In genomic region chr6:150627601-150628012, GRCh38 we compare ENCODE assay signal across 1 cellular context.
A peak's percentile ranks its signal among the peaks of the same experiment; 100 is the strongest.
TF ChIP-seq lines count a peak whose summit lies in the region.

No MANE protein-coding gene starts in this region.

TF ChIP-seq in HEK293, 187 proteins besides CTCF, POLR2A, EP300 and RAD21 (continued from another document):
- TF ChIP-seq TSHZ1 (tag by site-specific recombination; IDR thresholded peaks at IDR 0.05; ENCODE audit: borderline replicate concordance): no peak
- TF ChIP-seq ZNF600 (tag by site-specific recombination; IDR thresholded peaks at IDR 0.05): no peak
- no peak for TF ChIP-seq ZNF266 (tag by site-specific recombination; IDR thresholded peaks at IDR 0.05; ENCODE audit: low read depth)
- no peak for TF ChIP-seq ZNF157 (tag by site-specific recombination; IDR thresholded peaks at IDR 0.05)
- TF ChIP-seq YY1 (tag by site-specific recombination; IDR thresholded peaks at IDR 0.05): no peak
- TF ChIP-seq ZBTB44 (tag by site-specific recombination; IDR thresholded peaks at IDR 0.05): peak; percentile 68
- peak; percentile 39; the same call in 1 of the 2 replicates for TF ChIP-seq ZNF580 (tag by site-specific recombination; IDR thresholded peaks at IDR 0.05)
- no peak for TF ChIP-seq ZNF24 (tag by site-specific recombination; IDR thresholded peaks at IDR 0.05)
- TF ChIP-seq ZNF664 (tag by site-specific recombination; IDR thresholded peaks at IDR 0.05): peak; percentile 81
- TF ChIP-seq KLF16 (tag by site-specific recombination; IDR thresholded peaks at IDR 0.05): no peak
- TF ChIP-seq HOXD13 (CRISPR knock-in tag; IDR thresholded peaks at IDR 0.05; ENCODE audit: borderline replicate concordance): 0 out of 2 replicates have a peak, but pooled peaks have one; percentile 40
- TF ChIP-seq HIC1 (tag by site-specific recombination; IDR thresholded peaks at IDR 0.05): no peak
- peak; percentile 83 for TF ChIP-seq PRDM4 (tag by site-specific recombination; IDR thresholded peaks at IDR 0.05)
- peak; percentile 44; the same call in 1 of the 2 replicates for TF ChIP-seq ZNF639 (tag by site-specific recombination; IDR thresholded peaks at IDR 0.05)
- TF ChIP-seq PRDM10 (tag by site-specific recombination; IDR thresholded peaks at IDR 0.05): 0 out of 2 replicates have a peak, but pooled peaks have one; percentile 9
- TF ChIP-seq ZNF140 (tag by site-specific recombination; IDR thresholded peaks at IDR 0.05): no peak
- no peak for TF ChIP-seq PRDM2 (tag by site-specific recombination; IDR thresholded peaks at IDR 0.05; ENCODE audit: borderline replicate concordance)
- TF ChIP-seq ZNF202 (tag by site-specific recombination; IDR thresholded peaks at IDR 0.05; ENCODE audit: borderline replicate concordance): no peak
- no peak for TF ChIP-seq ZNF155 (tag by site-specific recombination; IDR thresholded peaks at IDR 0.05)
- peak; percentile 76 for TF ChIP-seq BCL11A (tag by site-specific recombination; IDR thresholded peaks at IDR 0.05; ENCODE audit: low read depth)
- TF ChIP-seq ZFP3 (tag by site-specific recombination; IDR thresholded peaks at IDR 0.05; ENCODE audit: low read depth): no peak
- TF ChIP-seq ZBTB6 (tag by site-specific recombination; IDR thresholded peaks at IDR 0.05): no peak
- no peak for TF ChIP-seq ZNF677 (tag by site-specific recombination; IDR thresholded peaks at IDR 0.05)
- no peak for TF ChIP-seq ZNF433 (tag by site-specific recombination; IDR thresholded peaks at IDR 0.05; ENCODE audit: low read depth)
TF ChIP-seq in HEK293: peak in this region for 30.
